ENCODE assay signal across 8 cellular contexts in genomic region chr16:14249291-14250032, GRCh38.
DNase-seq lines count a peak whose midpoint lies in the region; ATAC-seq, FAIRE-seq and TF ChIP-seq lines count a peak whose summit lies in the region.

No MANE protein-coding gene starts in this region.

- intact Hi-C loops in posterior vena cava (cut with DNase I): loop anchor here in 1 of 2 donors (5.0 to 10.0 kb wide), 2 partner anchors 278 to 325 kb away; partner anchors contain the start of gene ERCC4

- H3K9me3 Mint-ChIP-seq in activated naive CD8-positive, alpha-beta T cell treated with anti-CD3 and anti-CD28 coated beads, Interleukin-2, amount 50 U/mL, for 24 hours: no peaks in the 10 kb centered on the region

- in situ Hi-C loops in SK-MEL-5 (cut with HindIII; ENCODE audit: low pct_unique_long_range_greater_than_20kb, low sequenced_read_pairs): no loop called here

- H3K36me3 Mint-ChIP-seq in activated naive CD8-positive, alpha-beta T cell treated with anti-CD3 and anti-CD28 coated beads, Interleukin-2, amount 50 U/mL, for 24 hours (ENCODE audit: low read depth): peaks cover 5% of the 10 kb centered on the region

- ATAC-seq in activated naive CD8-positive, alpha-beta T cell treated with anti-CD3 and anti-CD28 coated beads, Interleukin-2, amount 50 U/mL, for 24 hours: no peak
- no peak for ATAC-seq in HG03378 (IDR thresholded peaks at IDR 0.05; ENCODE audit: unreplicated experiment)

- no peaks in the 10 kb centered on the region for H3K27me3 Mint-ChIP-seq in activated naive CD8-positive, alpha-beta T cell treated with anti-CD3 and anti-CD28 coated beads, Interleukin-2, amount 50 U/mL, for 24 hours

- TF ChIP-seq CTCF in D721Med (IDR thresholded peaks at IDR 0.05; ENCODE audit: insufficient read depth, missing control alignments): peak; percentile 81

- no peak for DNase-seq in D721Med (ENCODE audit: insufficient read length, low spot score)
- peak; percentile 28 for DNase-seq in HPDE6-E6E7 (ENCODE audit: extremely low spot score)
- peak; percentile 63 for DNase-seq in SK-MEL-5 (ENCODE audit: low read depth, low spot score)
- DNase-seq in activated naive CD8-positive, alpha-beta T cell treated with anti-CD3 and anti-CD28 coated beads, Interleukin-2, amount 50 U/mL, for 24 hours: peak; percentile 48
- peak; percentile 24 to 30 for DNase-seq in hippocampal formation (lab: John Stamatoyannopoulos, UW)
- DNase-seq in stimulated activated CD4-positive, alpha-beta T cell treated with anti-CD3 and anti-CD28 coated beads, Interleukin-12 subunit alpha, Interleukin-12 subunit beta, amount 100 ng/mL, for 4 hours: peak; percentile 25
- no peak for DNase-seq in posterior vena cava (ENCODE audit: low spot score)

- FAIRE-seq in D721Med (lab: Jason Lieb, UNC): no peak

- no peak overlapping the region for H3K27ac Mint-ChIP-seq in activated naive CD8-positive, alpha-beta T cell treated with anti-CD3 and anti-CD28 coated beads, Interleukin-2, amount 50 U/mL, for 24 hours

- no peak overlapping the region for H3K4me3 Mint-ChIP-seq in activated naive CD8-positive, alpha-beta T cell treated with anti-CD3 and anti-CD28 coated beads, Interleukin-2, amount 50 U/mL, for 24 hours

- peaks cover 4% of the 10 kb centered on the region for H3K4me1 Mint-ChIP-seq in activated naive CD8-positive, alpha-beta T cell treated with anti-CD3 and anti-CD28 coated beads, Interleukin-2, amount 50 U/mL, for 24 hours

Comparison
In these comparisons a context has a peak if more than half of its experiments do, and no peak if none do; other contexts are left out.
1. DNase-seq: peak in HPDE6-E6E7 (single experiment), SK-MEL-5 (single experiment), activated naive CD8-positive, alpha-beta T cell treated with anti-CD3 and anti-CD28 coated beads, Interleukin-2, amount 50 U/mL, for 24 hours (single experiment), hippocampal formation (2 of 2) and stimulated activated CD4-positive, alpha-beta T cell treated with anti-CD3 and anti-CD28 coated beads, Interleukin-12 subunit alpha, Interleukin-12 subunit beta, amount 100 ng/mL, for 4 hours (single experiment); none in D721Med (single experiment) and posterior vena cava (single experiment).